In genomic region chr12:76866146-76866545, GRCh38 we compare ENCODE assay signal across 18 cellular contexts.
DNase-seq lines count a peak whose midpoint lies in the region; ATAC-seq, FAIRE-seq and TF ChIP-seq lines count a peak whose summit lies in the region.
"Had no signal": no experiment of that assay in that cellular context is flagged by ENCODE, and none has a peak within 500 bp of the region (broad histone marks: within the 10 kb centered on the region; RNA-seq: fewer than 3 reads in every experiment).

No MANE protein-coding gene starts in this region.

- in situ Hi-C loops in astrocyte of the spinal cord (cut with HindIII; ENCODE audit: low sequenced_read_pairs) = no loop called here

- H3K9me3 Mint-ChIP-seq in nephron = no peaks in the 10 kb centered on the region
- H3K9me3 Mint-ChIP-seq in stimulated activated memory B cell treated with anti-CD40 and anti-IgM and Interleukin-4, amounts not matched to agents 10 μg/mL and 1 μg/mL and 100 μg/mL, for 72 hours = peaks cover 3% of the 10 kb centered on the region
- H3K9me3 Mint-ChIP-seq: activated T-cell treated with anti-CD3 and anti-CD28 coated beads, Interleukin-2, amount 50 U/mL, for 24 hours had no signal

- DNase-seq in AG20443 (ENCODE audit: low spot score) (peak; percentile 21), NCI-H187 treated with DMSO at 0.1 percent for 48 hours (lab: John Stamatoyannopoulos, UW) (peak; percentile 66), astrocyte of the spinal cord (ENCODE audit: low read depth, low spot score) (peak; percentile 47), H54 (ENCODE audit: insufficient read length, low spot score) (no peak)
- DNase-seq in stimulated activated CD4-positive, alpha-beta T cell treated with anti-CD3 and anti-CD28 coated beads, Interleukin-4, amount 100 ng/mL, for 24 hours = no peak
- DNase-seq in activated naive CD4-positive, alpha-beta T cell treated with anti-CD3 and anti-CD28 coated beads, Interleukin-2, amount 50 U/mL, for 16 hours = no peak
- DNase-seq: activated CD4-positive, alpha-beta T cell treated with anti-CD3 and anti-CD28 coated beads for 1 hour; activated T-cell treated with anti-CD3 and anti-CD28 coated beads, Interleukin-2, amount 50 U/mL, for 24 hours; amniotic stem cell; effector CD4-positive, alpha-beta T cell; left ventricle myocardium inferior; NCI-H1092; NK-92 treated with Interleukin-12 subunit alpha and Interleukin-12 subunit beta, amount 100 ng/mL, for 24 hours; stimulated activated CD4-positive, alpha-beta T cell treated with anti-CD3 and anti-CD28 coated beads, Interleukin-1b, Interleukin-23, amount 100 ng/mL, for 48 hours; SW 1271 had no signal

- FAIRE-seq in H54 (lab: Jason Lieb, UNC) = no peak
- FAIRE-seq: H1 had no signal

- H3K4me1 Mint-ChIP-seq in nephron = peaks cover 64% of the 10 kb centered on the region
- no peaks in the 10 kb centered on the region for H3K4me1 Mint-ChIP-seq in stimulated activated memory B cell treated with anti-CD40 and anti-IgM and Interleukin-4, amounts not matched to agents 10 μg/mL and 1 μg/mL and 100 μg/mL, for 72 hours

- H3K36me3 Mint-ChIP-seq in nephron (ENCODE audit: low read depth) = peaks cover 49% of the 10 kb centered on the region
- no peaks in the 10 kb centered on the region for H3K36me3 Mint-ChIP-seq in stimulated activated memory B cell treated with anti-CD40 and anti-IgM and Interleukin-4, amounts not matched to agents 10 μg/mL and 1 μg/mL and 100 μg/mL, for 72 hours

- no peak for TF ChIP-seq CTCF in astrocyte of the spinal cord (IDR thresholded peaks at IDR 0.05; ENCODE audit: low read depth, low read length)
- TF ChIP-seq CTCF in nephron (IDR thresholded peaks at IDR 0.05; ENCODE audit: unreplicated experiment in 3 of 3) = no peak

- peak overlapping the region in 2 of 3 experiments; percentile 73 to 83 for H3K4me3 Mint-ChIP-seq in nephron
- no peak overlapping the region for H3K4me3 Mint-ChIP-seq in stimulated activated memory B cell treated with anti-CD40 and anti-IgM and Interleukin-4, amounts not matched to agents 10 μg/mL and 1 μg/mL and 100 μg/mL, for 72 hours
- H3K4me3 Mint-ChIP-seq: activated T-cell treated with anti-CD3 and anti-CD28 coated beads, Interleukin-2, amount 50 U/mL, for 24 hours had no signal

- H3K4me3 ChIP-seq in astrocyte of the spinal cord (ENCODE audit: low read depth, low read length) = no peak overlapping the region
- H3K4me3 ChIP-seq: left ventricle myocardium inferior had no signal

- no peak for TF ChIP-seq POLR2A in H54 (IDR thresholded peaks at IDR 0.05; ENCODE audit: low read depth, low read length)

- H3K27ac Mint-ChIP-seq in nephron = peak overlapping the region; percentile 75 to 93 (median 89)
- no peak overlapping the region for H3K27ac Mint-ChIP-seq in stimulated activated memory B cell treated with anti-CD40 and anti-IgM and Interleukin-4, amounts not matched to agents 10 μg/mL and 1 μg/mL and 100 μg/mL, for 72 hours
- H3K27ac Mint-ChIP-seq: activated T-cell treated with anti-CD3 and anti-CD28 coated beads, Interleukin-2, amount 50 U/mL, for 24 hours had no signal

- H3K27me3 Mint-ChIP-seq in nephron (ENCODE audit: low read depth) = no peaks in the 10 kb centered on the region
- no peaks in the 10 kb centered on the region for H3K27me3 Mint-ChIP-seq in stimulated activated memory B cell treated with anti-CD40 and anti-IgM and Interleukin-4, amounts not matched to agents 10 μg/mL and 1 μg/mL and 100 μg/mL, for 72 hours

- ATAC-seq in stimulated activated memory B cell treated with anti-CD40 and anti-IgM and Interleukin-4, amounts not matched to agents 10 μg/mL and 1 μg/mL and 100 μg/mL, for 72 hours = no peak

Comparison
In these comparisons a context has a peak if more than half of its experiments do, and no peak if none do; other contexts are left out.
1. DNase-seq: peak in AG20443 (single experiment), NCI-H187 treated with DMSO at 0.1 percent for 48 hours (single experiment) and astrocyte of the spinal cord (single experiment); none in H54 (single experiment), stimulated activated CD4-positive, alpha-beta T cell treated with anti-CD3 and anti-CD28 coated beads, Interleukin-4, amount 100 ng/mL, for 24 hours (single experiment) and activated naive CD4-positive, alpha-beta T cell treated with anti-CD3 and anti-CD28 coated beads, Interleukin-2, amount 50 U/mL, for 16 hours (single experiment).